8 cellular contexts compared by ENCODE assay signal in the genomic region with DNA sequence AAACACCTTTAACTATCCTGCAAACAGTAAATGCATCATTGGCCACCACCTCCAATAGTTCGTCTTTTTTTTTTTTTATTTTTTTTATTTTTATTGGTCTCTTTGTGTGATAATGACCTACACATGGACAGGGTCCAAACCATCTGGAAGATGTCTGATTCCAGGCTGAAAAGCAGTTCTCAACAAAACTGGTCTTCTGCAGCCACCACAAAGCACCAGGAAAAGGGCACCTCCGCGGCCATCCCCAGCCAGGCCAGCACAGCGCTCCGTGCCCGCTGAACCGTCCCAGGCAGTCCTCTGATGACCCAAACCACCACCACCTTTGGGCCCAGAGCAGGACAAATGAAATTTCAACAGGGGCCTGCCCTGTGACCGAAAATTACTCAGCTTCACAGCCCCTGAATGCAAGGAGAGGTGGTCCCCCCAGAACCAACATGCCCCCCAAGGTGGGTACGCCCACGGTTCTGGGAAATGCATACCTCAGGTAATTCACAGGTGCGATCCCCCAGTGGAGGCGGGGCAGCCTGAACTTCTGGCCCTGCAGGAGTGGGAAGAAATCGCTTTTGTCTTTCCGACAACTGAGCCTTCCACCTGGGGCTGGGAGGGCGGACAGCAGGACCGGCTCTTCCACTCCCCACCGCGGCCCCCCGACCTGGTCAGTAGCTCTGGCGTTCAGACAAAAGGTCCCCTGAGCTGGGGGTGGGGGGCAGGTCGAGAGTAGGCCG. TPM values are rescaled to one million over a fixed set of nuclear protein-coding genes. Genes with fewer than 3 reads are reported as not detected.
A peak's percentile ranks its signal among the peaks of the same experiment; 100 is the strongest.
DNase-seq lines count a peak whose midpoint lies in the region; ATAC-seq, FAIRE-seq and TF ChIP-seq lines count a peak whose summit lies in the region.

No MANE protein-coding gene starts in this region.

- H3K4me3 ChIP-seq in GM12864 (ENCODE audit: low read depth, low read length) = peak overlapping the region; percentile 79
- peak overlapping the region; percentile 91 for H3K4me3 ChIP-seq in PC-9
- H3K4me3 ChIP-seq in colonic mucosa = peak overlapping the region; percentile 50
- peak overlapping the region; percentile 67 to 75 for H3K4me3 ChIP-seq in muscle layer of duodenum (ENCODE audit: low read depth in 1 of 2, low read length in 2 of 2)

- H3F3A ChIP-seq in PC-9 (ENCODE audit: insufficient read depth, low read depth) = peaks cover 15% of the 10 kb centered on the region; the same call in 1 of the 2 replicates

- FAIRE-seq in D721Med (lab: Jason Lieb, UNC) = no peak

- DNase-seq in GM12864 (ENCODE audit: low read depth) (no peak), PC-9 (peak in 1 of 2 experiments; percentile 46), colonic mucosa (no peak), erythroblast (lab: John Stamatoyannopoulos, UW) (no peak), D721Med (ENCODE audit: insufficient read length, low spot score) (no peak)
- no peak for DNase-seq in NK-92 treated with Interleukin-12 subunit alpha and Interleukin-12 subunit beta, amount 100 ng/mL, for 24 hours (lab: John Stamatoyannopoulos, UW)

- H4K20me1 ChIP-seq in PC-9 (ENCODE audit: insufficient read depth) = peaks cover 27% of the 10 kb centered on the region

- H3K27me3 ChIP-seq in PC-9 (ENCODE audit: insufficient read depth, low read depth) (no peaks in the 10 kb centered on the region), colonic mucosa (peaks cover 16% of the 10 kb centered on the region), muscle layer of duodenum (ENCODE audit: low read depth, low read length) (peaks cover 4% of the 10 kb centered on the region)

- CTCF ChIA-PET in PC-9 (lab: Charles Lee) = interaction anchor here (0.6 to 2.5 kb wide), 7 partner anchors 124 to 622 kb away, joined by 3 to 8 read pairs (median 4); no protein-coding TSS in a partner anchor

- H3K4me1 ChIP-seq in PC-9 (replicated peaks; ENCODE audit: insufficient read depth) = peaks cover 26% of the 10 kb centered on the region
- peaks cover 4% of the 10 kb centered on the region for H3K4me1 ChIP-seq in colonic mucosa
- H3K4me1 ChIP-seq in muscle layer of duodenum (ENCODE audit: control insufficient read depth in 1 of 2, insufficient read depth in 2 of 2, low read length in 2 of 2) = peaks cover 0 to 13% of the 10 kb centered on the region in 2 donors

- ATAC-seq in GM18870 (IDR thresholded peaks at IDR 0.05; ENCODE audit: unreplicated experiment) = no peak

- peak overlapping the region; percentile 52 to 70 for H3K9ac ChIP-seq in colonic mucosa (ENCODE audit: low read depth in 2 of 2, low read length in 2 of 2)

- H3K4me2 ChIP-seq in PC-9 = peak overlapping the region; percentile 83

- H3K9me3 ChIP-seq in PC-9 (ENCODE audit: insufficient read depth, low read depth) = no peaks in the 10 kb centered on the region
- H3K9me3 ChIP-seq in colonic mucosa = no peaks in the 10 kb centered on the region
- no peaks in the 10 kb centered on the region for H3K9me3 ChIP-seq in muscle layer of duodenum (ENCODE audit: control insufficient read depth in 1 of 2, low read length in 2 of 2)

- TF ChIP-seq POLR2A in erythroblast (IDR thresholded peaks at IDR 0.05; ENCODE audit: low read length) = no peak

- H2AFZ ChIP-seq in PC-9 = peak overlapping the region; percentile 83

- H3K36me3 ChIP-seq in PC-9 (ENCODE audit: low read depth) = peaks cover 28% of the 10 kb centered on the region
- no peaks in the 10 kb centered on the region for H3K36me3 ChIP-seq in colonic mucosa
- no peaks in the 10 kb centered on the region for H3K36me3 ChIP-seq in muscle layer of duodenum (ENCODE audit: control insufficient read depth in 1 of 2, insufficient read depth in 2 of 2, low read length in 2 of 2)

- peaks cover 62% of the 10 kb centered on the region for H3K79me2 ChIP-seq in PC-9 (ENCODE audit: low read depth)

- POLR2A ChIA-PET in PC-9 (lab: Charles Lee; ENCODE audit: unreplicated experiment) = interaction anchor here (0.5 to 1.9 kb wide), 6 partner anchors 34 to 796 kb away, joined by 3 to 31 read pairs (median 6); no protein-coding TSS in a partner anchor

- no peaks in the 10 kb centered on the region for H3K9me2 ChIP-seq in PC-9 (ENCODE audit: insufficient read depth)

- H3K27ac ChIP-seq in PC-9 (peak overlapping the region; percentile 48), colonic mucosa (peak overlapping the region; percentile 64), muscle layer of duodenum (ENCODE audit: low read length) (peak overlapping the region; percentile 52)

- no peak for TF ChIP-seq CTCF in GM12864 (IDR thresholded peaks at IDR 0.05; ENCODE audit: low read depth, low read length, missing control alignments)
- peak; percentile 21; the same call in 1 of the 2 replicates for TF ChIP-seq CTCF in PC-9 (conservative IDR thresholded peaks at IDR 0.05)
- TF ChIP-seq CTCF in colonic mucosa (IDR thresholded peaks at IDR 0.05) = no peak
- TF ChIP-seq CTCF in D721Med (IDR thresholded peaks at IDR 0.05; ENCODE audit: insufficient read depth, missing control alignments) = no peak

- intact Hi-C loops in PC-9 (cut with micrococcal nuclease; ENCODE audit: unreplicated experiment) = loop anchor here (1.0 to 5.0 kb wide), 6 partner anchors 30 to 643 kb away; partner anchors contain the start of gene HJURP
- intact Hi-C loops in colonic mucosa (cut with DNase I) = loop anchor here (5.0 kb wide), 1 partner anchor 208 kb away; no protein-coding TSS in a partner anchor

- BruUV-seq in PC-9 (replicated peaks; lab: Mats Ljungman, UMichigan) = TSS peak; percentile 98

RNA-seq across cellular contexts. Expression of gene ARL4C, which starts 1.6 kb away (rescaled TPM):
- 51.3 TPM in 2 replicates for total RNA-seq in PC-9 (2021)
- 1 to 10 TPM; 1.8 to 4.9 TPM for total RNA-seq in colonic mucosa
